ENCODE assay signal across 17 cellular contexts in the genomic region with DNA sequence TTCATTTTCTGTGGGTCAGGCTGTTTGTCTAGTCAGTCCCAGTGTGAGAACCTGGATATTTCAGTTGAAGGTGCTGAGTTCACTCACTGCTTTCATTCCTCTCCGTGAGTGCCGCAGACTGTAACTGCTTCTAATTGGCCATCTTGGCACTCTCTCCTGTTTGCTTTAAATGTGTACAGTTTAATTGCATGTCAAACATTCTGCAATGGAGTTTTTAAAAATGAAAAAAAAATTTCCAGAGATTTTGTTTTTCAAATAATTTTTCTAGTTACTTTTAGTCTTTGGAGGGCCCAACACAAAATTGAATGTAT.
"Had no signal": no experiment of that assay in that cellular context is flagged by ENCODE, and none has a peak within 500 bp of the region (broad histone marks: within the 10 kb centered on the region; RNA-seq: fewer than 3 reads in every experiment).

No MANE protein-coding gene starts in this region.

- H3K27me3 ChIP-seq: right atrium auricular region, tibial nerve, vagina had no signal

- ATAC-seq: activated CD4-positive, alpha-beta T cell treated with anti-CD3 and anti-CD28 coated beads for 36 hours; effector memory CD8-positive, alpha-beta T cell; stimulated activated naive CD8-positive, alpha-beta T cell treated with anti-CD3 and anti-CD28 coated beads, Interleukin-15, Interleukin-2, amounts not matched to agents 100 U/mL and 50 U/mL, for 24 hours; WTC11 had no signal

- H3K4me3 ChIP-seq: prostate gland, right atrium auricular region, tibial nerve, vagina had no signal

- FAIRE-seq: TTC549 had no signal

- H3K27ac ChIP-seq: prostate gland, right atrium auricular region, tibial nerve, vagina had no signal

- H3K4me1 ChIP-seq: prostate gland, vagina had no signal

- DNase-seq: activated CD4-positive, alpha-beta T cell treated with anti-CD3 and anti-CD28 coated beads for 36 hours; activated CD4-positive, alpha-beta T cell treated with anti-CD3 and anti-CD28 coated beads, Interleukin-2, amount 50 U/mL, for 48 hours; activated gamma-delta T cell treated with Interleukin-2 at 50 U/mL for 16 hours; amniotic stem cell; effector memory CD8-positive, alpha-beta T cell; immature natural killer cell; kidney glomerular epithelial cell; nucleus accumbens; stimulated activated CD4-positive, alpha-beta T cell treated with anti-CD3 and anti-CD28 coated beads, Interleukin-12 subunit alpha, Interleukin-12 subunit beta, amount 100 ng/mL, for 4 hours; stimulated activated CD4-positive, alpha-beta T cell treated with anti-CD3 and anti-CD28 coated beads, Interleukin-1b, Interleukin-23, amount 100 ng/mL, for 48 hours; stimulated activated naive CD8-positive, alpha-beta T cell treated with anti-CD3 and anti-CD28 coated beads, Interleukin-15, Interleukin-2, amounts not matched to agents 100 U/mL and 50 U/mL, for 24 hours had no signal

- H3K36me3 ChIP-seq: prostate gland, right atrium auricular region, vagina had no signal

- H3K9me3 ChIP-seq: prostate gland had no signal
